19 cellular contexts compared by ENCODE assay signal in genomic region chr19:45553464-45553863, GRCh38. TPM values are rescaled to one million over a fixed set of nuclear protein-coding genes. Genes with fewer than 3 reads are reported as not detected.
DNase-seq lines count a peak whose midpoint lies in the region; ATAC-seq and TF ChIP-seq lines count a peak whose summit lies in the region.
"Had no signal": no experiment of that assay in that cellular context is flagged by ENCODE, and none has a peak within 500 bp of the region (broad histone marks: within the 10 kb centered on the region; RNA-seq: fewer than 3 reads in every experiment).

No MANE protein-coding gene starts in this region.

- no peaks in the 10 kb centered on the region for H3K9me3 ChIP-seq in body of pancreas
- no peaks in the 10 kb centered on the region for H3K9me3 ChIP-seq in iPS-18c (ENCODE audit: control insufficient read depth, insufficient read depth, low read length)
- no peaks in the 10 kb centered on the region for H3K9me3 ChIP-seq in trophoblast cell (ENCODE audit: insufficient read depth, low read depth, low read length)
- H3K9me3 ChIP-seq: vagina had no signal

- H2BK120ac ChIP-seq in trophoblast cell (ENCODE audit: insufficient read depth, low read length, poor library complexity) = no peak overlapping the region

- POLR2A ChIA-PET in GM10248 (lab: Yijun Ruan, JAX) = no interaction called here

- no peaks in the 10 kb centered on the region for H3K79me1 ChIP-seq in trophoblast cell (ENCODE audit: low read length)

- intact Hi-C loops in body of pancreas (cut with DNase I) = no loop called here

- H3K36me3 ChIP-seq in H7 (replicated peaks; ENCODE audit: control insufficient read depth, insufficient read depth, low read length) (no peaks in the 10 kb centered on the region), body of pancreas (replicated peaks in 1 of 2; ENCODE audit: insufficient read depth in 1 of 2, low read depth in 2 of 2) (no peaks in the 10 kb centered on the region), trophoblast cell (ENCODE audit: control insufficient read depth in 1 of 2, insufficient read depth in 2 of 2, low read length in 2 of 2) (peaks cover 2 to 7% of the 10 kb centered on the region in 2 experiments)

- no peaks in the 10 kb centered on the region for H3K79me2 ChIP-seq in trophoblast cell (ENCODE audit: control insufficient read depth, insufficient read depth, low read length, poor library complexity)

- ATAC-seq in body of pancreas = peak; percentile 54
- ATAC-seq in GM19463 (IDR thresholded peaks at IDR 0.05; ENCODE audit: unreplicated experiment) = no peak

- no peak overlapping the region for H4K91ac ChIP-seq in trophoblast cell (ENCODE audit: low read depth, low read length)

- peak in 4 of 7 experiments; percentile 27 to 68 (median 48) for TF ChIP-seq CTCF in body of pancreas (IDR thresholded peaks at IDR 0.05)
- TF ChIP-seq CTCF in GM10248 (IDR thresholded peaks at IDR 0.05; ENCODE audit: control extremely low read depth, extremely low read depth, low read depth, missing control alignments) = no peak

- no peak overlapping the region for H3K18ac ChIP-seq in trophoblast cell (ENCODE audit: low read length)

- DNase-seq in H7 (peak; percentile 89), body of pancreas (peak; percentile 33 to 75 (median 59)), trophoblast cell (peak; percentile 48 to 69), GM10248 (ENCODE audit: extremely low spot score) (no peak), NCI-H146 (lab: John Stamatoyannopoulos, UW) (no peak), NCI-H1436 (lab: John Stamatoyannopoulos, UW) (no peak)
- DNase-seq: activated effector memory CD4-positive, alpha-beta T cell treated with Interleukin-2 at 50 U/mL for 16 hours; cortex of kidney; KBM-7; NCI-H1092; NCI-H226; Right ventricle myocardium superior had no signal

- H2AFZ ChIP-seq in trophoblast cell (ENCODE audit: insufficient read depth, low read length, poor library complexity) = no peak overlapping the region

- H2BK5ac ChIP-seq in trophoblast cell (ENCODE audit: low read depth, low read length, poor library complexity) = no peak overlapping the region

- H3K14ac ChIP-seq in trophoblast cell (ENCODE audit: low read length) = no peak overlapping the region

- H4K8ac ChIP-seq in trophoblast cell (ENCODE audit: low read depth, low read length) = no peak overlapping the region

- no peak overlapping the region for H2AK5ac ChIP-seq in trophoblast cell (ENCODE audit: low read length)

- TF ChIP-seq POLR2A in body of pancreas (IDR thresholded peaks at IDR 0.05) = peak in 1 of 3 donors; percentile 13

- no peak overlapping the region for H4K12ac ChIP-seq in trophoblast cell (ENCODE audit: low read depth, low read length)

- peak overlapping the region; percentile 18; the same call in 1 of the 2 replicates for H3K4me3 ChIP-seq in H7 (ENCODE audit: insufficient read depth, low read depth, low read length)
- no peak overlapping the region for H3K4me3 ChIP-seq in body of pancreas
- H3K4me3 ChIP-seq in iPS-18c (ENCODE audit: insufficient read depth, low read depth, low read length) = peak overlapping the region; percentile 41
- H3K4me3 ChIP-seq in trophoblast cell (ENCODE audit: low read depth, low read length) = no peak overlapping the region
- H3K4me3 ChIP-seq: lung, vagina had no signal

- H3K4ac ChIP-seq in trophoblast cell (ENCODE audit: low read depth, low read length) = no peak overlapping the region

- H3K4me2 ChIP-seq in trophoblast cell (ENCODE audit: low read length) = no peak overlapping the region

- no peaks in the 10 kb centered on the region for H3K27me3 ChIP-seq in H7 (ENCODE audit: control insufficient read depth, insufficient read depth, low read length)
- no peaks in the 10 kb centered on the region for H3K27me3 ChIP-seq in body of pancreas
- H3K27me3 ChIP-seq in trophoblast cell (ENCODE audit: insufficient read depth, low read length) = no peaks in the 10 kb centered on the region
- H3K27me3 ChIP-seq: vagina had no signal

- WGBS in body of pancreas, 2 donors = 48 to 80% methylated on average over 7 to 34 of the region's 34 CpGs
- no CpG with 5 or more reads among the region's 34 CpGs for WGBS in trophoblast cell (ENCODE audit: extremely low coverage, insufficient coverage, insufficient read length)

- CTCF ChIA-PET in GM10248 (lab: Yijun Ruan, JAX) = interaction anchor here (1.0 to 3.9 kb wide), 6 partner anchors 10 to 75 kb away, joined by 3 to 11 read pairs (median 4); no protein-coding TSS in a partner anchor

- no peaks in the 10 kb centered on the region for H3K4me1 ChIP-seq in body of pancreas
- H3K4me1 ChIP-seq in trophoblast cell (ENCODE audit: control insufficient read depth in 1 of 2, insufficient read depth in 2 of 2, low read length in 2 of 2) = no peaks in the 10 kb centered on the region

- no peak overlapping the region for H2BK12ac ChIP-seq in trophoblast cell (ENCODE audit: low read length)

- no peak overlapping the region for H3K23ac ChIP-seq in trophoblast cell (ENCODE audit: low read length)

- H3K9ac ChIP-seq in trophoblast cell (ENCODE audit: low read length) = no peak overlapping the region

- H3K27ac ChIP-seq in body of pancreas (no peak overlapping the region), trophoblast cell (ENCODE audit: low read depth, low read length) (no peak overlapping the region)
- H3K27ac ChIP-seq: vagina had no signal

RNA-seq across cellular contexts. Expression of gene OPA3, which starts 31.1 kb away (rescaled TPM):
- 12.6 and 14.2 TPM in 2 replicates for total RNA-seq in H7 (2014; rRNA removed; shearing (Covaris generic))
- total RNA-seq in body of pancreas = 10 to 100 TPM in 1 of 2 donors, 1 to 10 TPM in 1; 4.2 to 22.7 TPM
- polyA plus RNA-seq in trophoblast cell (2013) = 8.4 and 8.8 TPM in 2 replicates

RNA-seq across cellular contexts. Expression of gene VASP, which starts 46.2 kb away (rescaled TPM):
- 103 and 130 TPM in 2 replicates for total RNA-seq in H7 (2014; rRNA removed; shearing (Covaris generic))
- total RNA-seq in body of pancreas = 10 to 100 TPM; 27.0 to 29.7 TPM
- polyA plus RNA-seq in trophoblast cell (2013) = 229 and 249 TPM in 2 replicates

RNA-seq across cellular contexts. Expression of gene GPR4, which starts 48.5 kb away (rescaled TPM):
- total RNA-seq in H7 (2014; rRNA removed; shearing (Covaris generic)) = 0.07 and 0.41 TPM in 2 replicates
- total RNA-seq in body of pancreas = 1 to 10 TPM in 1 of 2 donors, under 1 TPM in 1; 0.99 to 1.3 TPM
- polyA plus RNA-seq in trophoblast cell (2013) = 0.03 TPM in 1 of 2 replicates, not detected in the other
- total RNA-seq: activated CD8-positive, alpha-beta memory T cell treated with anti-CD3 and anti-CD28 coated beads for 36 hours; T-helper 1 cell treated with Interleukin-12 subunit alpha and Interleukin-12 subunit beta and Interleukin-4 antibody, amounts not matched to agents 30 ng/mL and 1 ng/mL, for 36 hours had no signal
- polyA plus RNA-seq: AG04450 had no signal

RNA-seq across cellular contexts. Expression of gene PPM1N, which starts 55.2 kb away (rescaled TPM):
- 4.0 and 9.2 TPM in 2 replicates for total RNA-seq in H7 (2014; rRNA removed; shearing (Covaris generic))
- not detected for total RNA-seq in body of pancreas
- 32.0 and 34.1 TPM in 2 replicates for polyA plus RNA-seq in trophoblast cell (2013)

RNA-seq across cellular contexts. Expression of gene RTN2, which starts 56.6 kb away (rescaled TPM):
- 16.3 and 17.5 TPM in 2 replicates for total RNA-seq in H7 (2014; rRNA removed; shearing (Covaris generic))
- 1 to 10 TPM; 2.9 to 5.6 TPM for total RNA-seq in body of pancreas
- polyA plus RNA-seq in trophoblast cell (2013) = 68.7 and 72.2 TPM in 2 replicates

Comparison
In these comparisons a context has a peak if more than half of its experiments do, and no peak if none do; other contexts are left out.
1. DNase-seq: peak in H7 (single experiment), body of pancreas (4 of 4) and trophoblast cell (2 of 2); none in GM10248 (single experiment), NCI-H146 (single experiment) and NCI-H1436 (single experiment).
2. H3K4me3 ChIP-seq: peak in H7 (single experiment) and iPS-18c (single experiment); none in body of pancreas (0 of 2) and trophoblast cell (single experiment).